In genomic region chr18:11994346-11994707, GRCh38 we compare ENCODE assay signal across 9 cellular contexts. TPM values are rescaled to one million over a fixed set of nuclear protein-coding genes. Genes with fewer than 3 reads are reported as not detected.
DNase-seq lines count a peak whose midpoint lies in the region; ATAC-seq, FAIRE-seq and TF ChIP-seq lines count a peak whose summit lies in the region.
"Had no signal": no experiment of that assay in that cellular context is flagged by ENCODE, and none has a peak within 500 bp of the region (broad histone marks: within the 10 kb centered on the region; RNA-seq: fewer than 3 reads in every experiment).

No MANE protein-coding gene starts in this region.

- no peak for TF ChIP-seq RAD21 in H1 (IDR thresholded peaks at IDR 0.05 in 1 of 2, conservative IDR thresholded peaks at IDR 0.05 in 1 of 2; ENCODE audit: low read depth in 2 of 2, low read length in 2 of 2)

- H4K8ac ChIP-seq in H1 (ENCODE audit: extremely low read depth, insufficient read depth, low read length) = no peak overlapping the region

- ATAC-seq in right lobe of liver (peak; percentile 13 to 61 (median 52)), upper lobe of left lung (ENCODE audit: low FRiP score in 2 of 2) (peak; percentile 70 to 82), GM21515 (IDR thresholded peaks at IDR 0.05; ENCODE audit: unreplicated experiment) (no peak)

- DNase-seq in HL-60 (ENCODE audit: low read depth in 1 of 2, low spot score in 1 of 2) (peak in 1 of 2 experiments; percentile 63), H1 (ENCODE audit: low read depth in 1 of 2, low spot score in 2 of 2) (no peak), right lobe of liver (peak in 2 of 3 donors; percentile 55 to 61), upper lobe of left lung (peak in 1 of 2 donors; percentile 82), ureter (ENCODE audit: low spot score) (no peak), BE2C (no peak)
- DNase-seq: activated CD8-positive, alpha-beta memory T cell treated with anti-CD3 and anti-CD28 coated beads, Interleukin-2, amount 50 U/mL, for 4 hours had no signal

- H3K27ac ChIP-seq in HL-60 (replicated peaks) = peak overlapping the region; percentile 67
- H3K27ac ChIP-seq in H1 (ENCODE audit: low read depth, low read length) = peak overlapping the region; percentile 49; the same call in 1 of the 2 replicates
- peak overlapping the region in 2 of 3 donors; percentile 3 to 53 for H3K27ac ChIP-seq in right lobe of liver
- peak overlapping the region; percentile 58 to 82 (median 74) for H3K27ac ChIP-seq in upper lobe of left lung

- H4K20me1 ChIP-seq in H1 (replicated peaks in 1 of 2; ENCODE audit: control insufficient read depth in 1 of 2, insufficient read depth in 2 of 2, low read length in 2 of 2) = peaks cover 16 to 36% of the 10 kb centered on the region in 2 experiments

- H3K56ac ChIP-seq in H1 (replicated peaks; ENCODE audit: insufficient read length, low read depth, low read length) = no peak overlapping the region

- H3K4me2 ChIP-seq in H1 (ENCODE audit: insufficient read depth in 1 of 2, low read depth in 2 of 2, low read length in 2 of 2) = peak overlapping the region; percentile 2 to 48; a peak in 3 of 4 replicates

- H2BK5ac ChIP-seq in H1 (ENCODE audit: low read depth, low read length) = peak overlapping the region; percentile 16

- no peak overlapping the region for H4K91ac ChIP-seq in H1 (replicated peaks; ENCODE audit: insufficient read length, low read length)

- H3K79me1 ChIP-seq in H1 (ENCODE audit: low read depth, low read length) = peaks cover 37% of the 10 kb centered on the region

- no peak for FAIRE-seq in H1 (lab: Jason Lieb, UNC)
- FAIRE-seq: GM12892 had no signal

- CTCF ChIA-PET in H1 (lab: Charles Lee; ENCODE audit: partially characterized antibody) = interaction anchor here (0.6 to 12.5 kb wide), 29 partner anchors 8 to 338 kb away, joined by 3 to 471 read pairs (median 6); no protein-coding TSS in a partner anchor

- intact Hi-C loops in right lobe of liver (cut with DNase I) = loop anchor here in 1 of 2 donors (10.0 kb wide), 1 partner anchor 60 kb away; no protein-coding TSS in a partner anchor

- no peak overlapping the region for H4K5ac ChIP-seq in H1 (ENCODE audit: insufficient read length, low read depth, low read length)

- H3K4me3 ChIP-seq in HL-60 (replicated peaks; ENCODE audit: insufficient read depth, low read length) = no peak overlapping the region
- H3K4me3 ChIP-seq in H1 (ENCODE audit: extremely low read depth in 1 of 4, insufficient read depth in 2 of 4, low read depth in 3 of 4, low read length in 4 of 4) = no peak overlapping the region
- H3K4me3 ChIP-seq in right lobe of liver = no peak overlapping the region
- no peak overlapping the region for H3K4me3 ChIP-seq in upper lobe of left lung
- no peak overlapping the region for H3K4me3 ChIP-seq in BE2C (ENCODE audit: low read depth, low read length)

- no peaks in the 10 kb centered on the region for H3K27me3 ChIP-seq in HL-60 (ENCODE audit: insufficient read depth, poor library complexity, severe bottlenecking)
- no peaks in the 10 kb centered on the region for H3K27me3 ChIP-seq in H1 (replicated peaks in 1 of 4; ENCODE audit: control insufficient read depth in 3 of 4, extremely low read depth in 1 of 4, insufficient read depth in 3 of 4, low read length in 3 of 4)
- H3K27me3 ChIP-seq in right lobe of liver = no peaks in the 10 kb centered on the region
- no peaks in the 10 kb centered on the region for H3K27me3 ChIP-seq in upper lobe of left lung
- no peaks in the 10 kb centered on the region for H3K27me3 ChIP-seq in BE2C

- H2BK15ac ChIP-seq in H1 (ENCODE audit: low read length) = no peak overlapping the region

- H3K23ac ChIP-seq in H1 (ENCODE audit: insufficient read length) = no peak overlapping the region

- H2BK12ac ChIP-seq in H1 (ENCODE audit: low read depth, low read length) = no peak overlapping the region

- TF ChIP-seq EP300 in H1 (IDR thresholded peaks at IDR 0.05; ENCODE audit: borderline replicate concordance in 1 of 2, low read depth in 2 of 2, low read length in 2 of 2) = no peak
- peak in 1 of 4 donors; percentile 35 for TF ChIP-seq EP300 in upper lobe of left lung (IDR thresholded peaks at IDR 0.05)

- no peak overlapping the region for H2AFZ ChIP-seq in H1 (ENCODE audit: low read length)

- H3K9me3 ChIP-seq in H1 (ENCODE audit: insufficient read depth in 2 of 2, low read depth in 1 of 2, low read length in 1 of 2) = no peaks in the 10 kb centered on the region
- no peaks in the 10 kb centered on the region for H3K9me3 ChIP-seq in right lobe of liver
- H3K9me3 ChIP-seq in upper lobe of left lung = no peaks in the 10 kb centered on the region
- no peaks in the 10 kb centered on the region for H3K9me3 ChIP-seq in BE2C

- POLR2A ChIA-PET in H1 (lab: Charles Lee; ENCODE audit: partially characterized antibody) = interaction anchor here (0.6 to 10.4 kb wide), 9 partner anchors 9 to 56 kb away, joined by 3 to 100 read pairs (median 4); partner anchors contain the start of gene IMPA2

- H3K14ac ChIP-seq in H1 (ENCODE audit: insufficient read length) = no peak overlapping the region

- H2AK5ac ChIP-seq in H1 (ENCODE audit: low read depth, low read length) = peak overlapping the region; percentile 56; the same call in 1 of the 2 replicates

- no peak for TF ChIP-seq POLR2A in H1 (IDR thresholded peaks at IDR 0.05; ENCODE audit: control extremely low read depth in 1 of 2, low read depth in 2 of 2, low read length in 2 of 2)
- no peak for TF ChIP-seq POLR2A in right lobe of liver (IDR thresholded peaks at IDR 0.05)
- TF ChIP-seq POLR2A in upper lobe of left lung (IDR thresholded peaks at IDR 0.05) = peak in 1 of 4 donors; percentile 25

- peaks cover 4% of the 10 kb centered on the region; the same call in 1 of the 2 replicates for H3K23me2 ChIP-seq in H1 (ENCODE audit: low read depth, low read length)

- H3K4ac ChIP-seq in H1 (replicated peaks; ENCODE audit: insufficient read length, low read depth, low read length) = peak overlapping the region; percentile 70

- TF ChIP-seq CTCF in HL-60 (IDR thresholded peaks at IDR 0.05; ENCODE audit: insufficient read depth, low read length) = no peak
- no peak for TF ChIP-seq CTCF in H1 (IDR thresholded peaks at IDR 0.05; ENCODE audit: control extremely low read depth in 1 of 3, insufficient read depth in 1 of 3, low read depth in 1 of 3, low read length in 3 of 3)
- peak in 1 of 4 donors; percentile 14 for TF ChIP-seq CTCF in right lobe of liver (IDR thresholded peaks at IDR 0.05)
- TF ChIP-seq CTCF in upper lobe of left lung (IDR thresholded peaks at IDR 0.05) = no peak
- TF ChIP-seq CTCF in BE2C (IDR thresholded peaks at IDR 0.05; ENCODE audit: low read depth, low read length) = no peak

- no peak overlapping the region for H3K9ac ChIP-seq in H1 (replicated peaks in 1 of 4; ENCODE audit: extremely low read depth in 1 of 4, low read depth in 3 of 4, low read length in 3 of 4)

- H3K79me2 ChIP-seq in H1 (ENCODE audit: control insufficient read depth in 1 of 2, insufficient read depth in 2 of 2, low read length in 2 of 2) = peaks cover 6 to 89% of the 10 kb centered on the region in 2 experiments

- H3K4me1 ChIP-seq in H1 (replicated peaks in 1 of 4; ENCODE audit: control insufficient read depth in 3 of 4, insufficient read depth in 4 of 4, low read length in 3 of 4) = peaks cover 12 to 25% (median 15%) of the 10 kb centered on the region in 4 experiments
- peaks cover 0 to 27% (median 4%) of the 10 kb centered on the region in 4 donors for H3K4me1 ChIP-seq in right lobe of liver
- peaks cover 26 to 40% (median 30%) of the 10 kb centered on the region in 4 donors for H3K4me1 ChIP-seq in upper lobe of left lung
- H3K4me1 ChIP-seq in BE2C = no peaks in the 10 kb centered on the region

- H3K36me3 ChIP-seq in H1 (ENCODE audit: control insufficient read depth in 2 of 4, insufficient read depth in 4 of 4, low read length in 3 of 4) = peaks cover 0 to 4% (median 2%) of the 10 kb centered on the region in 4 experiments; a peak in 2 of 8 replicates
- H3K36me3 ChIP-seq in right lobe of liver = peaks cover 0 to 1% (median 0%) of the 10 kb centered on the region in 4 donors
- peaks cover 1 to 4% (median 3%) of the 10 kb centered on the region in 4 donors for H3K36me3 ChIP-seq in upper lobe of left lung
- H3K36me3 ChIP-seq in BE2C = no peaks in the 10 kb centered on the region

- H3K18ac ChIP-seq in H1 (ENCODE audit: extremely low read depth, low read length) = no peak overlapping the region

- no peak overlapping the region for H2BK20ac ChIP-seq in H1 (ENCODE audit: low read length)

- WGBS in H1 (ENCODE audit: extremely low coverage in 1 of 2, insufficient coverage in 1 of 2, insufficient read length in 1 of 2, insufficient replicate concordance in 2 of 2, low coverage in 1 of 2, low lambda C conversion rate in 2 of 2, missing lambda C conversion rate in 1 of 2), 2 experiments = 76% methylated on average over 4 of the region's 4 CpGs; no CpG with 5 or more reads in 1 of the 2 experiments
- WGBS in right lobe of liver (ENCODE audit: insufficient coverage, low coverage, low lambda C conversion rate, missing lambda C conversion rate) = 32% methylated on average over 4 of the region's 4 CpGs
- WGBS in upper lobe of left lung, 2 donors = 44 to 54% methylated on average over 3 to 4 of the region's 4 CpGs

- no peak overlapping the region for H2BK120ac ChIP-seq in H1 (replicated peaks; ENCODE audit: low read depth, low read length)

TF ChIP-seq in H1, 55 proteins besides CTCF, POLR2A, EP300 and RAD21 (continues in another document):
- TF ChIP-seq CHD1 (IDR thresholded peaks at IDR 0.05; ENCODE audit: low read depth, low read length) (no peak), EZH2 (IDR thresholded peaks at IDR 0.05; ENCODE audit: low read depth, low read length, severe bottlenecking) (no peak), POU5F1 (IDR thresholded peaks at IDR 0.05; ENCODE audit: low read depth, low read length) (no peak), CEBPB (IDR thresholded peaks at IDR 0.05; ENCODE audit: low read depth, low read length) (no peak), BCL11A (IDR thresholded peaks at IDR 0.05; ENCODE audit: low read depth in 2 of 2, low read length in 2 of 2) (no peak), JUND (IDR thresholded peaks at IDR 0.05; ENCODE audit: low read length) (no peak), SIRT6 (IDR thresholded peaks at IDR 0.05; ENCODE audit: low read length) (no peak), ASH2L (IDR thresholded peaks at IDR 0.05; ENCODE audit: low read length) (no peak)

RNA-seq across cellular contexts. Expression of gene IMPA2, which starts 13.0 kb away (rescaled TPM):
- total RNA-seq in H1 (2021; fragmentation: NEBNext Ultra II Directional; extraction: Animal tissue kit (Norgen Biotek cat#: 25700)) = 135 and 140 TPM in 2 replicates
- 102 and 146 TPM in 2 replicates for polyA plus RNA-seq in H1 (2011; rRNA removed)
- polyA plus RNA-seq in H1 (2011; cell fraction: cytosol; rRNA removed) = 83.6 TPM
- polyA plus RNA-seq in H1 (2011; cell fraction: nucleus; rRNA removed) = 162 TPM
- 132 to 157 TPM (median 152 TPM) in 4 replicates for polyA plus RNA-seq in H1 (2012, experiment 1 of 2)
- polyA plus RNA-seq in H1 (2012, experiment 2 of 2) = 207 TPM
- 90.4 TPM for polyA plus RNA-seq in H1 (2013, experiment 1 of 2)
- 90.8 TPM for polyA plus RNA-seq in H1 (2013, experiment 2 of 2)
- 46.3 and 73.7 TPM in 2 replicates for polyA minus RNA-seq in H1 (2011; rRNA and poly(A)+ RNA removed)
- 42.6 TPM for polyA minus RNA-seq in H1 (2011; cell fraction: cytosol; rRNA and poly(A)+ RNA removed)
- 46.7 TPM for polyA minus RNA-seq in H1 (2011; cell fraction: nucleus; rRNA and poly(A)+ RNA removed)
- total RNA-seq in right lobe of liver = 10 to 100 TPM; 32.3 to 51.1 (median 45.7) TPM
- 100 to 1,000 TPM in 2 of 6 donors, 10 to 100 TPM in 4; 59.3 to 111 (median 77.6) TPM for total RNA-seq in upper lobe of left lung
- total RNA-seq in ureter = 14.3 TPM
- polyA plus RNA-seq in BE2C (2012; ENCODE audit: insufficient read depth, insufficient read length, low read depth) = 1.2 TPM

Comparison
In these comparisons a context has a peak if more than half of its experiments do, and no peak if none do; other contexts are left out.
1. DNase-seq: peak in right lobe of liver (2 of 3); none in H1 (0 of 2), ureter (single experiment) and BE2C (single experiment).
2. Peak in every context shown above with its lines, with median percentiles within 50 percentile points of each other: H3K27ac ChIP-seq.